6 cellular contexts compared by ENCODE assay signal in genomic region chr6:148932208-148932607, GRCh38.
"Had no signal": no experiment of that assay in that cellular context is flagged by ENCODE, and none has a peak within 500 bp of the region (broad histone marks: within the 10 kb centered on the region; RNA-seq: fewer than 3 reads in every experiment).

No MANE protein-coding gene starts in this region.

- H2AFZ ChIP-seq: GM23338 had no signal

- H3K27ac Mint-ChIP-seq: GM23338, H9, IgD-negative memory B cell had no signal

- ATAC-seq: GM23338, HepG2 had no signal

- H3K27me3 Mint-ChIP-seq: IgD-negative memory B cell had no signal

- H3K4me3 ChIP-seq: GM23338 had no signal

- H3K4me2 ChIP-seq: GM23338 had no signal

- DNase-seq: H9, HCEC 1CT, KBM-7 had no signal

- H3K36me3 Mint-ChIP-seq: IgD-negative memory B cell had no signal

- H3K9me3 Mint-ChIP-seq: GM23338, H9, IgD-negative memory B cell had no signal

- H3K4me3 Mint-ChIP-seq: GM23338, H9 had no signal
